ENCODE assay signal across 8 cellular contexts in the genomic region with DNA sequence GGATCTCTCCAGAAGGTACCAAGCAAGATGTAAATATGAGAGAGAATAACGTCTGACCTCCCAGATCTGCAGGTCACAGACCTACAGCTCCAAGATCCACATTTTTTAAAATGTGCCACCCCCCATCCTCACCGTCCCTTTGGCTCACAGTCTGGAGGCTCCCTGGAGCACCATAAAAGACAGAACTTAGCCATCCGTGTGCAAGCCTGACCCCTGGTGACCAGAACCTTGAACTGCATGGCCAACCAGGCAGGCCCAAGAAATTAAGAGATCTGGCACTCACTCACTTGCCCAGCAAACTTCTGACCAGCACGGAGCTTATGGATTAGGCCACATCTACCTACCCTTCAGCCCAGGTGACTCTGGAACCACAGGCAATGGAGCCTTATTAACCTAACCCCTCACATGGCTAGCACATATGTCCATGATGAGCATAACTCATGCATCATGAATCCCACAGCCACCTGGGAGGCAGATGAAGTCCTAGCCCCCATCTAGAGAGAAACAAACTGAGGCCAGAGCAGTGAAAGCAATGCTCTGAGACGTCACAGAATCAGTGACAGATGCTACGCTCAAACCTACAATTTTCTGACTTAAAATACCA.
DNase-seq lines count a peak whose midpoint lies in the region; ATAC-seq and TF ChIP-seq lines count a peak whose summit lies in the region.

No MANE protein-coding gene starts in this region.

- H3K27me3 ChIP-seq in lung (ENCODE audit: control insufficient read depth, insufficient read depth): no peaks in the 10 kb centered on the region

- no peak overlapping the region for H3K4me3 ChIP-seq in lung

- ATAC-seq in lung (ENCODE audit: insufficient read depth, low FRiP score): no peak
- no peak for ATAC-seq in HG03520 (IDR thresholded peaks at IDR 0.05; ENCODE audit: unreplicated experiment)

- TF ChIP-seq CTCF in lung (IDR thresholded peaks at IDR 0.05; ENCODE audit: control extremely low read depth, extremely low read depth): peak; percentile 99

- no peaks in the 10 kb centered on the region for H3K9me3 ChIP-seq in lung (ENCODE audit: control insufficient read depth in 2 of 2, insufficient read depth in 1 of 2, low read length in 1 of 2)

- no peak overlapping the region for H3K27ac ChIP-seq in lung (ENCODE audit: low read depth in 1 of 2, low read length in 1 of 2)

- no peaks in the 10 kb centered on the region for H3K36me3 ChIP-seq in lung (ENCODE audit: control insufficient read depth in 2 of 2, insufficient read depth in 2 of 2, low read length in 2 of 2)

- no peaks in the 10 kb centered on the region for H3K4me1 ChIP-seq in lung (ENCODE audit: control insufficient read depth in 2 of 2, insufficient read depth in 2 of 2, low read length in 2 of 2)

- 30 to 32% methylated on average over 6 of the region's 6 CpGs for WGBS in lung, 2 donors

- DNase-seq in NCI-H510A treated with DMSO at 0.1 percent for 48 hours (lab: John Stamatoyannopoulos, UW): peak; percentile 33
- no peak for DNase-seq in NCI-H510A (lab: John Stamatoyannopoulos, UW)
- DNase-seq in NCI-H460 (ENCODE audit: extremely low read depth, low read depth): peak; percentile 63
- peak; percentile 71 for DNase-seq in activated CD4-positive, alpha-beta T cell treated with anti-CD3 and anti-CD28 coated beads, Interleukin-2, amount 50 U/mL, for 1 hour
- peak; percentile 35 to 63 for DNase-seq in dermis microvascular lymphatic vessel endothelial cell (ENCODE audit: low read depth in 2 of 2)
- DNase-seq in lung (ENCODE audit: low spot score): peak; percentile 78
- DNase-seq in stimulated activated CD8-positive, alpha-beta memory T cell treated with anti-CD3 and anti-CD28 coated beads, Interleukin-4, amount 100 ng/mL, for 24 hours (ENCODE audit: low read depth): peak; percentile 59
